In the genomic region with DNA sequence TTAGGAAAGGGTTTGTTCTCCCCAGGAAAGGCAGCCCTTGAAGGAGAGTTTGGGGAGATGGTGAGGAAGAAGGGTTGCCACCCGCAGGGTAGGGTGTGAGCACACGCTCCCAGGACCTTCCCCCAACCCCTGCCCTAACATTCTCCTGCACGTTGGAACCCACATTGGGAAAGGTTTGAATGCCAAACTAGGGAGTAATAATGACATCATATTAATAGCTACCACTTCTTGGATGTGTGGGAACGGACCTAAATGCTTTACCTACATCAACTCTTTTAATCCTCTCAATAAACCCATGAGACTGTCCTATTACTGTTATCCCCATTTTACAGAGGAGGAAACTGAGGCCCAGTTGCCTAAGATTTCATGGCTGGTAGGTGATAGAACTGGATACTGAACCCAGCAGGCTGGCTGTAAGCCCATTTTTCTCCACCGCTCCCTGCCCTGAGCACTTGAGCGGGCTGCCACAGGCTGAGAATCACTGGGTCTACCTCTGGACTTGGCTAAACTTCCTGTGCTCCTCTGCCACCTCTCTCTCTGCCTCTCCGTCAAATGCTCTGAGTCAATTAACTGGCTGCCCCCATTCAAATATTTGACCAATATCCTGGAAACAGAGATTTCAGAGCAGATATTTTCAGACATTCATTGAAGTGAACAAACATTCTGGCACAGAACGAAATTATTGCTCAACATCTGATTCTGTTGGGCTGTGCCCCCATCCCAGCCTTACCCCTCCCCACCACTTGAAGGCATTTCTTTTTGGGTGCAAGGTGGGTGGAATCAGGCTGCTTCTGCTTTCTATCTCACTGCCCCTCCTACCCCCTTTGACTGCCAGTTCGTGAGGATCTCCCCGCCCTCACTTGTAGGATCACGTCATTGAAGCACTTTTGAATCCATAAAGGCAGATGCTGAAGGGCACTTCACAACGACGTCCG, we compare ENCODE assay signal across 15 cellular contexts.
A peak's percentile ranks its signal among the peaks of the same experiment; 100 is the strongest.
DNase-seq lines count a peak whose midpoint lies in the region; TF ChIP-seq lines count a peak whose summit lies in the region.
"Had no signal": no experiment of that assay in that cellular context is flagged by ENCODE, and none has a peak within 500 bp of the region (broad histone marks: within the 10 kb centered on the region; RNA-seq: fewer than 3 reads in every experiment).

No MANE protein-coding gene starts in this region.

- H3K27ac Mint-ChIP-seq in nephron progenitor cell: no peak overlapping the region
- H3K27ac Mint-ChIP-seq: neural progenitor cell had no signal

- peaks cover 11% of the 10 kb centered on the region for H3K4me1 ChIP-seq in adipocyte (ENCODE audit: control insufficient read depth, insufficient read depth, low read length)
- no peaks in the 10 kb centered on the region for H3K4me1 ChIP-seq in prostate gland (replicated peaks)

- no peaks in the 10 kb centered on the region for H3K9me3 Mint-ChIP-seq in nephron progenitor cell
- H3K9me3 Mint-ChIP-seq: neural progenitor cell had no signal

- no peak overlapping the region for H3K4me3 ChIP-seq in adipocyte (ENCODE audit: low read length)
- no peak overlapping the region for H3K4me3 ChIP-seq in prostate gland
- H3K4me3 ChIP-seq: neural progenitor cell, stomach had no signal

- H3K27me3 Mint-ChIP-seq in nephron progenitor cell (ENCODE audit: low read depth, poor library complexity): peaks cover 19% of the 10 kb centered on the region

- DNase-seq in NCI-H2107 treated with DMSO at 0.1 percent for 48 hours (lab: John Stamatoyannopoulos, UW; ENCODE audit: unreplicated experiment) (peak; percentile 15), NCI-H2107 (lab: John Stamatoyannopoulos, UW) (no peak), NCI-H2029 treated with DMSO at 0.1 percent for 48 hours (lab: John Stamatoyannopoulos, UW) (peak; percentile 43), adipocyte (ENCODE audit: low read depth) (peak; percentile 10), prostate gland (ENCODE audit: low spot score) (peak; percentile 64), HCEC 1CT (no peak), HuH-7 (ENCODE audit: low spot score) (no peak), nephron progenitor cell (no peak)
- DNase-seq: activated CD4-positive, alpha-beta T cell treated with anti-CD3 and anti-CD28 coated beads, Interleukin-2, amount 50 U/mL, for 1 hour; effector CD4-positive, alpha-beta T cell; head of caudate nucleus; mesendoderm; NCI-H2081 treated with DMSO at 0.1 percent for 48 hours; stomach had no signal

- no peak overlapping the region for H3K4me3 Mint-ChIP-seq in nephron progenitor cell
- H3K4me3 Mint-ChIP-seq: neural progenitor cell had no signal

- 45% methylated on average over 14 of the region's 14 CpGs for WGBS in prostate gland

- peaks cover 24% of the 10 kb centered on the region for H3K4me1 Mint-ChIP-seq in nephron progenitor cell

- peak overlapping the region in 1 of 2 donors; percentile 21 for H3K27ac ChIP-seq in prostate gland
- H3K27ac ChIP-seq: neural progenitor cell, stomach had no signal

- H3K27me3 ChIP-seq in adipocyte (replicated peaks; ENCODE audit: control insufficient read depth, insufficient read depth, low read length) (peaks cover 32% of the 10 kb centered on the region), prostate gland (replicated peaks; ENCODE audit: insufficient read depth) (no peaks in the 10 kb centered on the region)
- H3K27me3 ChIP-seq: neural progenitor cell had no signal

- H3K9me3 ChIP-seq in adipocyte (ENCODE audit: control insufficient read depth, low read length) (no peaks in the 10 kb centered on the region), prostate gland (no peaks in the 10 kb centered on the region)
- H3K9me3 ChIP-seq: stomach had no signal

- intact Hi-C loops in prostate gland (cut with DNase I): no loop called here

- H3K9ac ChIP-seq in adipocyte (ENCODE audit: low read length): no peak overlapping the region
- H3K9ac ChIP-seq: neural progenitor cell had no signal

- no peaks in the 10 kb centered on the region for H3K36me3 ChIP-seq in adipocyte (ENCODE audit: control insufficient read depth, insufficient read depth, low read length, severe bottlenecking)
- H3K36me3 ChIP-seq in prostate gland: no peaks in the 10 kb centered on the region
- H3K36me3 ChIP-seq: neural progenitor cell, stomach had no signal

- no peaks in the 10 kb centered on the region for H3K36me3 Mint-ChIP-seq in nephron progenitor cell (ENCODE audit: low read depth)
- H3K36me3 Mint-ChIP-seq: neural progenitor cell had no signal

- TF ChIP-seq CTCF in prostate gland (IDR thresholded peaks at IDR 0.05): no peak
- TF ChIP-seq CTCF in nephron progenitor cell (IDR thresholded peaks at IDR 0.05): no peak

- TF ChIP-seq POLR2A in prostate gland (IDR thresholded peaks at IDR 0.05): no peak

Comparison
In these comparisons a context has a peak if more than half of its experiments do, and no peak if none do; other contexts are left out.
1. DNase-seq: peak in NCI-H2107 treated with DMSO at 0.1 percent for 48 hours (single experiment), NCI-H2029 treated with DMSO at 0.1 percent for 48 hours (single experiment), adipocyte (single experiment) and prostate gland (single experiment); none in NCI-H2107 (single experiment), HCEC 1CT (single experiment), HuH-7 (single experiment) and nephron progenitor cell (single experiment).